ENCODE assay signal across 8 cellular contexts in genomic region chr12:48924617-48925217, GRCh38. TPM values are rescaled to one million over a fixed set of nuclear protein-coding genes. Genes with fewer than 3 reads are reported as not detected.
A peak's percentile ranks its signal among the peaks of the same experiment; 100 is the strongest.
DNase-seq lines count a peak whose midpoint lies in the region; ATAC-seq, FAIRE-seq and TF ChIP-seq lines count a peak whose summit lies in the region.

No MANE protein-coding gene starts in this region.

- H3K4me3 Mint-ChIP-seq in CD14-positive monocyte = peak overlapping the region; percentile 92 to 96

- DNase-seq in CD14-positive monocyte (ENCODE audit: low spot score) (no peak), GM19240 (ENCODE audit: insufficient read length, low spot score) (peak; percentile 67), T-helper 1 cell (peak; percentile 46 to 71 (median 69)), GM12878 (ENCODE audit: low read depth, low spot score) (peak; percentile 40), left colon (peak; percentile 50 to 71), GF-D8 (lab: John Stamatoyannopoulos, UW) (no peak)
- DNase-seq in stimulated activated CD4-positive, alpha-beta T cell treated with anti-CD3 and anti-CD28 coated beads, TNF-alpha, amount 100 ng/mL, for 24 hours (ENCODE audit: low read depth in 3 of 3) = peak; percentile 40 to 69 (median 41)

- under 1% methylated on average over 27 of the region's 39 CpGs for WGBS in GM12878 (ENCODE audit: insufficient coverage, insufficient replicate concordance, low lambda C conversion rate, missing lambda C conversion rate)

- intact Hi-C loops in CD14-positive monocyte (cut with micrococcal nuclease) = no loop called here
- intact Hi-C loops in GM12878 (cut with micrococcal nuclease; ENCODE audit: unreplicated experiment) = loop anchor here (1.0 to 2.0 kb wide), 3 partner anchors 54 to 72 kb away; partner anchors contain the start of genes DDX23 and WNT1
- intact Hi-C loops in left colon (cut with DNase I, micrococcal nuclease) = no loop called here

- peak overlapping the region; percentile 94 for H3K4me2 ChIP-seq in GM12878 (ENCODE audit: control insufficient read depth, insufficient read depth)

- H3K27ac ChIP-seq in GM12878 (ENCODE audit: control insufficient read depth, insufficient read depth) = peak overlapping the region; percentile 90

- H3K27me3 Mint-ChIP-seq in CD14-positive monocyte (ENCODE audit: low read depth in 3 of 3) = peaks cover 0 to 1% (median 0%) of the 10 kb centered on the region in 3 donors

- peak overlapping the region; percentile 98 for H3K4me3 ChIP-seq in GM12878

- peak overlapping the region in 5 of 7 donors; percentile 35 to 81 (median 73) for H3K27ac Mint-ChIP-seq in CD14-positive monocyte

- no peaks in the 10 kb centered on the region; a peak in 3 of 4 replicates for H3K36me3 ChIP-seq in GM12878 (ENCODE audit: control insufficient read depth in 2 of 2, insufficient read depth in 2 of 2, low read length in 1 of 2)

- peak; percentile 59 for FAIRE-seq in GM12878 (lab: Jason Lieb, UNC)

- no peaks in the 10 kb centered on the region for H4K20me1 ChIP-seq in GM12878 (ENCODE audit: control insufficient read depth, insufficient read depth)

- H3K4me1 Mint-ChIP-seq in CD14-positive monocyte = peaks cover 14% of the 10 kb centered on the region

- peak; percentile 3 for TF ChIP-seq CTCF in CD14-positive monocyte (IDR thresholded peaks at IDR 0.05)
- TF ChIP-seq CTCF in GM12878 (IDR thresholded peaks at IDR 0.05 in 2 of 3, conservative IDR thresholded peaks at IDR 0.05 in 1 of 3; ENCODE audit: control insufficient read depth in 2 of 3, extremely low read depth in 1 of 3, insufficient read depth in 1 of 3, low read depth in 3 of 3, low read length in 3 of 3) = peak; percentile 88 to 95 (median 93)

- peak overlapping the region; percentile 96 for H2AFZ ChIP-seq in GM12878 (ENCODE audit: control insufficient read depth, low read depth, low read length)

- ATAC-seq in HG03460 (IDR thresholded peaks at IDR 0.05; ENCODE audit: unreplicated experiment) = peak; percentile 87
- peak; percentile 92 for ATAC-seq in GM12878
- peak; percentile 81 for ATAC-seq in left colon

- H3K4me1 ChIP-seq in GM12878 (ENCODE audit: control insufficient read depth, insufficient read depth, low read length) = peaks cover 22% of the 10 kb centered on the region

- no peaks in the 10 kb centered on the region for H3K9me3 ChIP-seq in GM12878 (replicated peaks; ENCODE audit: control insufficient read depth, insufficient read depth, low read length)

- H3K36me3 Mint-ChIP-seq in CD14-positive monocyte = peaks cover 44 to 56% of the 10 kb centered on the region in 2 donors

- POLR2A ChIA-PET in GM12878 (lab: Charles Lee) = interaction anchor here (0.7 to 1.7 kb wide), 11 partner anchors 24 to 131 kb away, joined by 3 to 8 read pairs (median 4); partner anchors contain the start of genes ARF3 and WNT1

- TSS peak; percentile 58 for BruUV-seq in GM12878 (replicated peaks; lab: Mats Ljungman, UMichigan)

- TF ChIP-seq RAD21 in GM12878 (IDR thresholded peaks at IDR 0.05; ENCODE audit: insufficient read depth, low read depth, low read length) = peak; percentile 88

- SMC1A ChIA-PET in GM12878 (lab: Charles Lee; ENCODE audit: uncharacterized antibody, unreplicated experiment) = interaction anchor here (0.6 to 4.3 kb wide), 14 partner anchors 10 to 72 kb away, joined by 3 to 23 read pairs (median 6); partner anchors contain the start of genes DDX23 and WNT1

- peak overlapping the region; percentile 96 for H3K9ac ChIP-seq in GM12878 (ENCODE audit: control insufficient read depth, insufficient read depth, low read length)

- RAD21 ChIA-PET in GM12878 (lab: Charles Lee; ENCODE audit: unreplicated experiment) = interaction anchor here (0.6 to 4.9 kb wide), 16 partner anchors 12 to 270 kb away, joined by 3 to 35 read pairs (median 4); partner anchors contain the start of genes ARF3, DDX23, RHEBL1 and RND1

- H3K27me3 ChIP-seq in GM12878 (replicated peaks in 1 of 2; ENCODE audit: control insufficient read depth in 2 of 2, insufficient read depth in 2 of 2, low read length in 1 of 2) = no peaks in the 10 kb centered on the region

- H3K79me2 ChIP-seq in GM12878 (ENCODE audit: control insufficient read depth, insufficient read depth, low read length) = peaks cover 10% of the 10 kb centered on the region

- in situ Hi-C loops in GM12878 (cut with MboI) = no loop called here

- CTCF ChIA-PET in GM12878 (lab: Yijun Ruan, JAX) = interaction anchor here (0.6 to 5.8 kb wide), 30 partner anchors 10 to 167 kb away, joined by 3 to 93 read pairs (median 8); partner anchors contain the start of genes ARF3, CACNB3, DDX23 and RHEBL1

- no peaks in the 10 kb centered on the region for H3K9me3 Mint-ChIP-seq in CD14-positive monocyte

- no peak for TF ChIP-seq POLR2A in GM12878 (IDR thresholded peaks at IDR 0.05; ENCODE audit: low read depth, low read length)

- TF ChIP-seq EP300 in GM12878 (IDR thresholded peaks at IDR 0.05; ENCODE audit: borderline replicate concordance in 1 of 2, control insufficient read depth in 1 of 2, low read depth in 2 of 2, low read length in 2 of 2) = no peak

RNA-seq across cellular contexts. Expression of gene FKBP11, which starts 0.6 kb away (rescaled TPM):
- 1 to 10 TPM; 1.5 to 2.2 TPM for polyA plus RNA-seq in CD14-positive monocyte
- total RNA-seq in GM12878 (2013; cell fraction: nucleolus; rRNA removed) = 29.3 and 32.5 TPM in 2 replicates
- 29.5 and 34.8 TPM in 2 replicates for total RNA-seq in GM12878 (2014; rRNA removed)
- total RNA-seq in GM12878 (2014; rRNA removed; fragmentation: Illumina TruSeq; extraction: Trizol) = 40.6 and 43.1 TPM in 2 replicates
- total RNA-seq in GM12878 (2021) = 58.2 and 59.4 TPM in 2 replicates
- polyA plus RNA-seq in GM12878 (2011; ENCODE audit: low read depth) = 47.4 TPM
- 16.5 and 25.0 TPM in 2 replicates for polyA plus RNA-seq in GM12878 (2011; rRNA removed)
- polyA plus RNA-seq in GM12878 (2011; cell fraction: cytosol; rRNA removed) = 25.5 and 28.3 TPM in 2 replicates
- 31.3 and 38.7 TPM in 2 replicates for polyA plus RNA-seq in GM12878 (2011; cell fraction: nucleus; rRNA removed)
- 73.3 and 77.9 TPM in 2 replicates for polyA plus RNA-seq in GM12878 (2012)
- polyA plus RNA-seq in GM12878 (2014; fragmentation: Illumina TruSeq; extraction: Trizol) = 47.3 and 56.3 TPM in 2 replicates
- polyA plus RNA-seq in GM12878 (2014; fragmentation: Nextera tagmentation; extraction: Ambion mirVana) = 10 to 100 TPM; 55.2 to 83.4 TPM
- 56.8 and 67.1 TPM in 2 replicates for polyA plus RNA-seq in GM12878 (2014; rRNA removed)
- polyA plus RNA-seq in GM12878 (2016; fragmentation: Nextera tagmentation; extraction: Ambion mirVana) = 100 to 1,000 TPM; 133 to 135 TPM
- 16.8 and 17.3 TPM in 2 replicates for polyA minus RNA-seq in GM12878 (2011; rRNA and poly(A)+ RNA removed)
- polyA minus RNA-seq in GM12878 (2011; cell fraction: cytosol; rRNA and poly(A)+ RNA removed) = 6.3 and 9.6 TPM in 2 replicates
- 9.2 and 15.6 TPM in 2 replicates for polyA minus RNA-seq in GM12878 (2011; cell fraction: nucleus; rRNA and poly(A)+ RNA removed)
- 10 to 100 TPM; 21.3 to 26.9 TPM for total RNA-seq in left colon

RNA-seq across cellular contexts. Expression of gene ARF3, which starts 32.6 kb away (rescaled TPM):
- polyA plus RNA-seq in CD14-positive monocyte (10 to 100 TPM; 56.5 to 58.4 TPM), GM12878 (2011; rRNA removed) (222 and 263 TPM in 2 replicates), GM12878 (2014; fragmentation: Illumina TruSeq; extraction: Trizol) (93.4 and 95.4 TPM in 2 replicates), GM12878 (2014; fragmentation: Nextera tagmentation; extraction: Ambion mirVana) (10 to 100 TPM in 1 of 2 experiments, 1 to 10 TPM in 1; 8.7 to 13.2 TPM), GM12878 (2014; rRNA removed) (85.6 and 94.5 TPM in 2 replicates), GM12878 (2016; fragmentation: Nextera tagmentation; extraction: Ambion mirVana) (10 to 100 TPM; 67.2 to 81.5 TPM)
- total RNA-seq in GM12878 (2013; cell fraction: nucleolus; rRNA removed) = 43.5 and 44.5 TPM in 2 replicates
- total RNA-seq in GM12878 (2014; rRNA removed) (59.2 and 60.3 TPM in 2 replicates), GM12878 (2014; rRNA removed; fragmentation: Illumina TruSeq; extraction: Trizol) (50.3 and 50.4 TPM in 2 replicates), GM12878 (2021) (163 and 169 TPM in 2 replicates), left colon (100 to 1,000 TPM; 271 to 304 TPM)
- polyA plus RNA-seq in GM12878 (2011; ENCODE audit: low read depth) = 52.8 TPM
- polyA plus RNA-seq in GM12878 (2011; cell fraction: cytosol; rRNA removed) = 280 and 304 TPM in 2 replicates
- polyA plus RNA-seq in GM12878 (2011; cell fraction: nucleus; rRNA removed) = 114 and 134 TPM in 2 replicates
- polyA plus RNA-seq in GM12878 (2012) = 81.3 and 83.4 TPM in 2 replicates
- 138 and 178 TPM in 2 replicates for polyA minus RNA-seq in GM12878 (2011; rRNA and poly(A)+ RNA removed)
- 35.9 and 43.8 TPM in 2 replicates for polyA minus RNA-seq in GM12878 (2011; cell fraction: cytosol; rRNA and poly(A)+ RNA removed)
- 16.8 and 38.7 TPM in 2 replicates for polyA minus RNA-seq in GM12878 (2011; cell fraction: nucleus; rRNA and poly(A)+ RNA removed)

RNA-seq across cellular contexts. Expression of gene WNT10B, which starts 46.8 kb away (rescaled TPM):
- not detected for polyA plus RNA-seq in CD14-positive monocyte
- 2.5 and 2.8 TPM in 2 replicates for total RNA-seq in GM12878 (2013; cell fraction: nucleolus; rRNA removed)
- total RNA-seq in GM12878 (2014; rRNA removed) = 0.27 and 0.45 TPM in 2 replicates
- total RNA-seq in GM12878 (2014; rRNA removed; fragmentation: Illumina TruSeq; extraction: Trizol) = 0.27 and 0.37 TPM in 2 replicates
- total RNA-seq in GM12878 (2021) = 0.61 and 0.95 TPM in 2 replicates
- polyA plus RNA-seq in GM12878 (2011; ENCODE audit: low read depth) = not detected
- 1.1 and 1.5 TPM in 2 replicates for polyA plus RNA-seq in GM12878 (2011; rRNA removed)
- polyA plus RNA-seq in GM12878 (2011; cell fraction: cytosol; rRNA removed) = 1.5 and 1.9 TPM in 2 replicates
- 3.3 and 5.2 TPM in 2 replicates for polyA plus RNA-seq in GM12878 (2011; cell fraction: nucleus; rRNA removed)
- polyA plus RNA-seq in GM12878 (2012) = 0.10 and 0.19 TPM in 2 replicates
- 0.16 and 0.22 TPM in 2 replicates for polyA plus RNA-seq in GM12878 (2014; fragmentation: Illumina TruSeq; extraction: Trizol)
- polyA plus RNA-seq in GM12878 (2014; fragmentation: Nextera tagmentation; extraction: Ambion mirVana) = under 1 TPM; 0.09 to 0.10 TPM
- polyA plus RNA-seq in GM12878 (2014; rRNA removed) = 0.70 and 0.73 TPM in 2 replicates
- under 1 TPM; 0.21 to 0.46 TPM for polyA plus RNA-seq in GM12878 (2016; fragmentation: Nextera tagmentation; extraction: Ambion mirVana)
- polyA minus RNA-seq in GM12878 (2011; rRNA and poly(A)+ RNA removed) = 0.66 and 0.98 TPM in 2 replicates
- polyA minus RNA-seq in GM12878 (2011; cell fraction: cytosol; rRNA and poly(A)+ RNA removed) = 1.3 TPM in 1 of 2 replicates, not detected in the other
- polyA minus RNA-seq in GM12878 (2011; cell fraction: nucleus; rRNA and poly(A)+ RNA removed) = 1.6 and 1.8 TPM in 2 replicates
- total RNA-seq in left colon = under 1 TPM; 0.15 to 0.61 TPM

RNA-seq across cellular contexts. Expression of gene WNT1, which starts 53.4 kb away (rescaled TPM):
- polyA plus RNA-seq in CD14-positive monocyte (not detected), GM12878 (2011; rRNA removed) (not detected in 2 replicates), GM12878 (2014; fragmentation: Illumina TruSeq; extraction: Trizol) (not detected in 2 replicates), GM12878 (2014; fragmentation: Nextera tagmentation; extraction: Ambion mirVana) (not detected), GM12878 (2014; rRNA removed) (not detected in 2 replicates), GM12878 (2016; fragmentation: Nextera tagmentation; extraction: Ambion mirVana) (not detected)
- not detected in 2 replicates for total RNA-seq in GM12878 (2013; cell fraction: nucleolus; rRNA removed)
- total RNA-seq in GM12878 (2014; rRNA removed) (not detected in 2 replicates), GM12878 (2014; rRNA removed; fragmentation: Illumina TruSeq; extraction: Trizol) (not detected in 2 replicates), GM12878 (2021) (not detected in 2 replicates), left colon (not detected)
- not detected for polyA plus RNA-seq in GM12878 (2011; ENCODE audit: low read depth)
- polyA plus RNA-seq in GM12878 (2011; cell fraction: cytosol; rRNA removed) = 0.13 TPM in 1 of 2 replicates, not detected in the other
- polyA plus RNA-seq in GM12878 (2011; cell fraction: nucleus; rRNA removed) = 0.12 and 0.37 TPM in 2 replicates
- not detected in 2 replicates for polyA plus RNA-seq in GM12878 (2012)
- not detected in 2 replicates for polyA minus RNA-seq in GM12878 (2011; rRNA and poly(A)+ RNA removed)
- polyA minus RNA-seq in GM12878 (2011; cell fraction: cytosol; rRNA and poly(A)+ RNA removed) = not detected in 2 replicates
- not detected in 2 replicates for polyA minus RNA-seq in GM12878 (2011; cell fraction: nucleus; rRNA and poly(A)+ RNA removed)

RNA-seq across cellular contexts. Expression of gene RND1, which starts 59.0 kb away (rescaled TPM):
- polyA plus RNA-seq in CD14-positive monocyte (under 1 TPM in 1 of 2 donors, not detected in 1; 0.40 TPM), GM12878 (2011; rRNA removed) (3.7 and 5.1 TPM in 2 replicates), GM12878 (2014; fragmentation: Illumina TruSeq; extraction: Trizol) (3.3 and 3.7 TPM in 2 replicates), GM12878 (2014; fragmentation: Nextera tagmentation; extraction: Ambion mirVana) (under 1 TPM; 0.24 to 0.42 TPM), GM12878 (2014; rRNA removed) (3.2 and 3.6 TPM in 2 replicates), GM12878 (2016; fragmentation: Nextera tagmentation; extraction: Ambion mirVana) (1 to 10 TPM; 1.1 to 1.5 TPM)
- 6.2 and 8.6 TPM in 2 replicates for total RNA-seq in GM12878 (2013; cell fraction: nucleolus; rRNA removed)
- total RNA-seq in GM12878 (2014; rRNA removed) (1.5 and 2.0 TPM in 2 replicates), GM12878 (2014; rRNA removed; fragmentation: Illumina TruSeq; extraction: Trizol) (1.2 and 1.3 TPM in 2 replicates), GM12878 (2021) (3.8 and 4.2 TPM in 2 replicates), left colon (1 to 10 TPM; 2.1 to 8.6 TPM)
- 2.8 TPM for polyA plus RNA-seq in GM12878 (2011; ENCODE audit: low read depth)
- polyA plus RNA-seq in GM12878 (2011; cell fraction: cytosol; rRNA removed) = 4.1 and 6.2 TPM in 2 replicates
- 4.6 and 5.0 TPM in 2 replicates for polyA plus RNA-seq in GM12878 (2011; cell fraction: nucleus; rRNA removed)
- 4.1 and 5.2 TPM in 2 replicates for polyA plus RNA-seq in GM12878 (2012)
- polyA minus RNA-seq in GM12878 (2011; rRNA and poly(A)+ RNA removed) = 5.3 and 9.8 TPM in 2 replicates
- 2.3 and 6.7 TPM in 2 replicates for polyA minus RNA-seq in GM12878 (2011; cell fraction: cytosol; rRNA and poly(A)+ RNA removed)
- 6.5 and 11.0 TPM in 2 replicates for polyA minus RNA-seq in GM12878 (2011; cell fraction: nucleus; rRNA and poly(A)+ RNA removed)

Comparison
In these comparisons a context has a peak if more than half of its experiments do, and no peak if none do; other contexts are left out.
1. DNase-seq: peak in GM19240 (single experiment), T-helper 1 cell (5 of 5), GM12878 (single experiment), left colon (2 of 2) and stimulated activated CD4-positive, alpha-beta T cell treated with anti-CD3 and anti-CD28 coated beads, TNF-alpha, amount 100 ng/mL, for 24 hours (3 of 3); none in CD14-positive monocyte (single experiment) and GF-D8 (single experiment).
2. Peak in every context shown above with its lines, with median percentiles within 50 percentile points of each other: ATAC-seq.